11 cellular contexts compared by ENCODE assay signal in the genomic region with DNA sequence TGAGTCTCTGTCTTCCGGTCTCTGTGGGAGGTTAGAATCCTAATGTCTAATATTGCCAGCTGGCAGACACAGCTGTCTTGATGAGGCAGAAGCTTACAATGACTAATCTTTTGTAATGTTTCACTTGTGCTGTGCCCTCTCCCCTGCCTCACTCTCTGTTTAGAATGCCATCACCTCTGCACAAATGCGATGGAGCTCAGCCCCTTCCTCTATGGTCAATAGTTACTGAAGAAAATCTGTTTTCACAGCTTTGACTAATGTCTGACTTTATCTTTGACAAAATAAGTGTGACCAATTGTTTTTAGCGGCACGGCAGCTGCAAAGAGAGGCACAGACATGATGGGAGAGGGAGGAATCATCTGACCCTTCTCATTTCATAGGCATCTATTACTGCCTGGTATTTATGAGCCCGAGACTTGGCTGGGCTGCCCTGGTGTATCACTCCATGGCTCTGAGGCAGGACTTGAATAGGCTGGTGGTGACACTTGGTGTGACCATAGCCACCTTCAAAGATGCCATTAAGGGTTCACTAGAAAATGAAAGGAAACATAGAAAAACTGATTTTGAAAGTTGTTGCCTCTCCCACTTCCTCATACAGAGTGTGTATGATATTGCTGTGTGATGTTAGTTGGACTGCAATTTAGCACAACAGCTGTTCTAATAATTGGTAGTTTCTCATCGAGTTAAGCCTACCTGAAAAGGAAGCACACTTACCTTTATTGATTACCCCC.
DNase-seq lines count a peak whose midpoint lies in the region; ATAC-seq and TF ChIP-seq lines count a peak whose summit lies in the region.
"Had no signal": no experiment of that assay in that cellular context is flagged by ENCODE, and none has a peak within 500 bp of the region (broad histone marks: within the 10 kb centered on the region; RNA-seq: fewer than 3 reads in every experiment).

No MANE protein-coding gene starts in this region.

- 91% methylated on average over 6 of the region's 6 CpGs for WGBS in smooth muscle cell (ENCODE audit: low lambda C conversion rate)

- TF ChIP-seq CTCF in brain microvascular endothelial cell (IDR thresholded peaks at IDR 0.05; ENCODE audit: low read depth, low read length, missing control alignments) (no peak), vagina (IDR thresholded peaks at IDR 0.05) (no peak), smooth muscle cell (IDR thresholded peaks at IDR 0.05; ENCODE audit: borderline replicate concordance, insufficient read depth, poor library complexity, severe bottlenecking) (no peak), PC-9 (conservative IDR thresholded peaks at IDR 0.05) (no peak)

- no peak for TF ChIP-seq POLR2A in vagina (IDR thresholded peaks at IDR 0.05)

- H3K9me2 ChIP-seq in PC-9 (ENCODE audit: insufficient read depth) = no peaks in the 10 kb centered on the region

- H2AFZ ChIP-seq in smooth muscle cell (ENCODE audit: low read depth) (no peak overlapping the region), PC-9 (no peak overlapping the region)

- ATAC-seq in GM19438 (IDR thresholded peaks at IDR 0.05; ENCODE audit: low read depth, unreplicated experiment) (peak; percentile 69), HG03108 (IDR thresholded peaks at IDR 0.05; ENCODE audit: unreplicated experiment) (peak; percentile 68)
- ATAC-seq: activated CD8-positive, alpha-beta memory T cell treated with anti-CD3 and anti-CD28 coated beads, Interleukin-2, amount 10 ng/mL, durations not matched to agents 7 days and 5 days had no signal

- no peak overlapping the region for H3K4me2 ChIP-seq in smooth muscle cell
- H3K4me2 ChIP-seq in PC-9 = no peak overlapping the region

- BruUV-seq in PC-9 (replicated peaks; lab: Mats Ljungman, UMichigan) = no TSS peak

- H3F3A ChIP-seq in smooth muscle cell (ENCODE audit: low read depth) (no peaks in the 10 kb centered on the region), PC-9 (ENCODE audit: insufficient read depth, low read depth) (peaks cover 6% of the 10 kb centered on the region; the same call in 1 of the 2 replicates)

- H3K4me3 ChIP-seq in brain microvascular endothelial cell (ENCODE audit: low read depth, low read length) (no peak overlapping the region), vagina (no peak overlapping the region), smooth muscle cell (no peak overlapping the region), PC-9 (no peak overlapping the region)

- in situ Hi-C loops in brain microvascular endothelial cell (cut with HindIII; ENCODE audit: low pct_ligation_motif_present, low sequenced_read_pairs) = no loop called here

- CTCF ChIA-PET in PC-9 (lab: Charles Lee) = no interaction called here

- H3K9ac ChIP-seq in smooth muscle cell (ENCODE audit: low read depth) = no peak overlapping the region

- POLR2A ChIA-PET in PC-9 (lab: Charles Lee; ENCODE audit: unreplicated experiment) = no interaction called here

- H3K79me2 ChIP-seq in smooth muscle cell (ENCODE audit: low read depth) (no peaks in the 10 kb centered on the region), PC-9 (ENCODE audit: low read depth) (no peaks in the 10 kb centered on the region)

- H3K4me1 ChIP-seq in vagina = no peaks in the 10 kb centered on the region
- peaks cover 3% of the 10 kb centered on the region for H3K4me1 ChIP-seq in smooth muscle cell (ENCODE audit: low read depth)
- no peaks in the 10 kb centered on the region for H3K4me1 ChIP-seq in PC-9 (replicated peaks; ENCODE audit: insufficient read depth)

- H3K9me3 ChIP-seq in vagina = no peaks in the 10 kb centered on the region
- peaks cover 3% of the 10 kb centered on the region for H3K9me3 ChIP-seq in smooth muscle cell (replicated peaks; ENCODE audit: low read depth)
- H3K9me3 ChIP-seq in PC-9 (ENCODE audit: insufficient read depth, low read depth) = peaks cover 34% of the 10 kb centered on the region; the same call in 1 of the 2 replicates

- no peaks in the 10 kb centered on the region for H3K27me3 ChIP-seq in brain microvascular endothelial cell (replicated peaks)
- peaks cover 2% of the 10 kb centered on the region for H3K27me3 ChIP-seq in vagina
- no peaks in the 10 kb centered on the region for H3K27me3 ChIP-seq in smooth muscle cell (ENCODE audit: low read depth)
- no peaks in the 10 kb centered on the region for H3K27me3 ChIP-seq in PC-9 (ENCODE audit: insufficient read depth, low read depth)

- no peaks in the 10 kb centered on the region for H4K20me1 ChIP-seq in smooth muscle cell (ENCODE audit: low read depth)
- H4K20me1 ChIP-seq in PC-9 (ENCODE audit: insufficient read depth) = no peaks in the 10 kb centered on the region

- peak; percentile 61 for DNase-seq in EL
- DNase-seq in brain microvascular endothelial cell = peak; percentile 55
- DNase-seq in vagina (ENCODE audit: extremely low spot score in 2 of 2) = no peak
- no peak for DNase-seq in smooth muscle cell (lab: John Stamatoyannopoulos, UW; ENCODE audit: unreplicated experiment)
- DNase-seq in PC-9 = no peak
- DNase-seq in NCI-H2196 treated with DMSO at 0.1 percent for 48 hours (lab: John Stamatoyannopoulos, UW; ENCODE audit: unreplicated experiment) = no peak
- DNase-seq: activated CD8-positive, alpha-beta memory T cell treated with anti-CD3 and anti-CD28 coated beads, Interleukin-2, amount 10 ng/mL, durations not matched to agents 7 days and 5 days; NCI-H526; stimulated activated CD4-positive, alpha-beta T cell treated with anti-CD3 and anti-CD28 coated beads, Interleukin-4, amount 100 ng/mL, for 1 hour had no signal

- intact Hi-C loops in vagina (cut with DNase I) = no loop called here
- intact Hi-C loops in PC-9 (cut with micrococcal nuclease; ENCODE audit: unreplicated experiment) = no loop called here

- H3K27ac ChIP-seq in brain microvascular endothelial cell = no peak overlapping the region
- no peak overlapping the region for H3K27ac ChIP-seq in vagina
- H3K27ac ChIP-seq in smooth muscle cell (ENCODE audit: low read depth) = no peak overlapping the region
- H3K27ac ChIP-seq in PC-9 = no peak overlapping the region

- H3K36me3 ChIP-seq in brain microvascular endothelial cell (replicated peaks) (no peaks in the 10 kb centered on the region), vagina (no peaks in the 10 kb centered on the region), smooth muscle cell (ENCODE audit: low read depth) (no peaks in the 10 kb centered on the region), PC-9 (ENCODE audit: low read depth) (no peaks in the 10 kb centered on the region)

Comparison
In these comparisons a context has a peak if more than half of its experiments do, and no peak if none do; other contexts are left out.
1. DNase-seq: peak in EL (single experiment) and brain microvascular endothelial cell (single experiment); none in vagina (0 of 2), smooth muscle cell (single experiment), PC-9 (0 of 2) and NCI-H2196 treated with DMSO at 0.1 percent for 48 hours (single experiment).